ENCODE assay signal across 1 cellular context in the genomic region with DNA sequence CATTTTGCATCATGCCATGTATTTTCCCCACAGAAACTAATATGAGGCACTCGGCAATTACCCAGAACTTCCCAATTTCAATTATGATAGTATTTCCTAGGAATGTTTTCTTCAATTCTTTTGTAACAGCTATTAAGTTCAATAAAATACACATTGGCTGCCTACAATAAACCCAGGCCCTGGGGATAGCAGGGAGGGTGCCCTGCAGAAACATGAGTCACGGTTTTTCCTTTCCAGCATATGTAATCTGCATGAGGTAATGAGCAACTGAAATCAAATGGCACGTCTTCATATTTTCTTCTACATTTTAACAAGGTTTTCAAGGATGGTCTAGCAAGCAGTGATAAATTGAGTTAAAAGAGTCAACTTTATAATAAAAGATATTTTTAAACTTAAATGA.
TF ChIP-seq lines count a peak whose summit lies in the region.

No MANE protein-coding gene starts in this region.

TF ChIP-seq in HEK293, 187 proteins besides CTCF, POLR2A, EP300 and RAD21 (continued from another document):
- TF ChIP-seq, protein P1, sequence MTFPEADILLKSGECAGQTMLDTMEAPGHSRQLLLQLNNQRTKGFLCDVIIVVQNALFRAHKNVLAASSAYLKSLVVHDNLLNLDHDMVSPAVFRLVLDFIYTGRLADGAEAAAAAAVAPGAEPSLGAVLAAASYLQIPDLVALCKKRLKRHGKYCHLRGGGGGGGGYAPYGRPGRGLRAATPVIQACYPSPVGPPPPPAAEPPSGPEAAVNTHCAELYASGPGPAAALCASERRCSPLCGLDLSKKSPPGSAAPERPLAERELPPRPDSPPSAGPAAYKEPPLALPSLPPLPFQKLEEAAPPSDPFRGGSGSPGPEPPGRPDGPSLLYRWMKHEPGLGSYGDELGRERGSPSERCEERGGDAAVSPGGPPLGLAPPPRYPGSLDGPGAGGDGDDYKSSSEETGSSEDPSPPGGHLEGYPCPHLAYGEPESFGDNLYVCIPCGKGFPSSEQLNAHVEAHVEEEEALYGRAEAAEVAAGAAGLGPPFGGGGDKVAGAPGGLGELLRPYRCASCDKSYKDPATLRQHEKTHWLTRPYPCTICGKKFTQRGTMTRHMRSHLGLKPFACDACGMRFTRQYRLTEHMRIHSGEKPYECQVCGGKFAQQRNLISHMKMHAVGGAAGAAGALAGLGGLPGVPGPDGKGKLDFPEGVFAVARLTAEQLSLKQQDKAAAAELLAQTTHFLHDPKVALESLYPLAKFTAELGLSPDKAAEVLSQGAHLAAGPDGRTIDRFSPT (tag by site-specific recombination; IDR thresholded peaks at IDR 0.05), result peak; percentile 66; the same call in 1 of the 2 replicates
- no peak for TF ChIP-seq ZNF623 (tag by site-specific recombination; IDR thresholded peaks at IDR 0.05)
- TF ChIP-seq EGR2 (tag by site-specific recombination; IDR thresholded peaks at IDR 0.05; ENCODE audit: low read depth), result no peak
- TF ChIP-seq, protein P2, sequence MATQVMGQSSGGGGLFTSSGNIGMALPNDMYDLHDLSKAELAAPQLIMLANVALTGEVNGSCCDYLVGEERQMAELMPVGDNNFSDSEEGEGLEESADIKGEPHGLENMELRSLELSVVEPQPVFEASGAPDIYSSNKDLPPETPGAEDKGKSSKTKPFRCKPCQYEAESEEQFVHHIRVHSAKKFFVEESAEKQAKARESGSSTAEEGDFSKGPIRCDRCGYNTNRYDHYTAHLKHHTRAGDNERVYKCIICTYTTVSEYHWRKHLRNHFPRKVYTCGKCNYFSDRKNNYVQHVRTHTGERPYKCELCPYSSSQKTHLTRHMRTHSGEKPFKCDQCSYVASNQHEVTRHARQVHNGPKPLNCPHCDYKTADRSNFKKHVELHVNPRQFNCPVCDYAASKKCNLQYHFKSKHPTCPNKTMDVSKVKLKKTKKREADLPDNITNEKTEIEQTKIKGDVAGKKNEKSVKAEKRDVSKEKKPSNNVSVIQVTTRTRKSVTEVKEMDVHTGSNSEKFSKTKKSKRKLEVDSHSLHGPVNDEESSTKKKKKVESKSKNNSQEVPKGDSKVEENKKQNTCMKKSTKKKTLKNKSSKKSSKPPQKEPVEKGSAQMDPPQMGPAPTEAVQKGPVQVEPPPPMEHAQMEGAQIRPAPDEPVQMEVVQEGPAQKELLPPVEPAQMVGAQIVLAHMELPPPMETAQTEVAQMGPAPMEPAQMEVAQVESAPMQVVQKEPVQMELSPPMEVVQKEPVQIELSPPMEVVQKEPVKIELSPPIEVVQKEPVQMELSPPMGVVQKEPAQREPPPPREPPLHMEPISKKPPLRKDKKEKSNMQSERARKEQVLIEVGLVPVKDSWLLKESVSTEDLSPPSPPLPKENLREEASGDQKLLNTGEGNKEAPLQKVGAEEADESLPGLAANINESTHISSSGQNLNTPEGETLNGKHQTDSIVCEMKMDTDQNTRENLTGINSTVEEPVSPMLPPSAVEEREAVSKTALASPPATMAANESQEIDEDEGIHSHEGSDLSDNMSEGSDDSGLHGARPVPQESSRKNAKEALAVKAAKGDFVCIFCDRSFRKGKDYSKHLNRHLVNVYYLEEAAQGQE (tag by site-specific recombination; IDR thresholded peaks at IDR 0.05), result no peak
- peak; percentile 73 for TF ChIP-seq ZNF629 (tag by site-specific recombination; IDR thresholded peaks at IDR 0.05)
- 0 out of 2 replicates have a peak, but pooled peaks have one; percentile 51 for TF ChIP-seq ZNF660 (tag by site-specific recombination; IDR thresholded peaks at IDR 0.05)
- TF ChIP-seq, protein P3, sequence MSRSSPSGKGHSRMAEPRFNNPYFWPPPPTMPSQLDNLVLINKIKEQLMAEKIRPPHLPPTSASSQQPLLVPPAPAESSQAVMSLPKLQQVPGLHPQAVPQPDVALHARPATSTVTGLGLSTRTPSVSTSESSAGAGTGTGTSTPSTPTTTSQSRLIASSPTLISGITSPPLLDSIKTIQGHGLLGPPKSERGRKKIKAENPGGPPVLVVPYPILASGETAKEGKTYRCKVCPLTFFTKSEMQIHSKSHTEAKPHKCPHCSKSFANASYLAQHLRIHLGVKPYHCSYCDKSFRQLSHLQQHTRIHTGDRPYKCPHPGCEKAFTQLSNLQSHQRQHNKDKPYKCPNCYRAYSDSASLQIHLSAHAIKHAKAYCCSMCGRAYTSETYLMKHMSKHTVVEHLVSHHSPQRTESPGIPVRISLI (tag by site-specific recombination; IDR thresholded peaks at IDR 0.05), result no peak
